In genomic region chr2:132670961-132671781, GRCh38 we compare ENCODE assay signal across 8 cellular contexts. TPM values are rescaled to one million over a fixed set of nuclear protein-coding genes. Genes with fewer than 3 reads are reported as not detected.
DNase-seq lines count a peak whose midpoint lies in the region; ATAC-seq and TF ChIP-seq lines count a peak whose summit lies in the region.

No MANE protein-coding gene starts in this region.

- 11% methylated on average over 30 of the region's 30 CpGs for WGBS in urinary bladder

- no peak for TF ChIP-seq CTCF in cardiac fibroblast (IDR thresholded peaks at IDR 0.05; ENCODE audit: low read depth, low read length)
- no peak for TF ChIP-seq CTCF in lower lobe of right lung (IDR thresholded peaks at IDR 0.05)

- no peak overlapping the region for H3K27ac ChIP-seq in lower lobe of right lung
- H3K27ac ChIP-seq in urinary bladder (ENCODE audit: low read depth), result no peak overlapping the region

- no peaks in the 10 kb centered on the region for H3K9me3 ChIP-seq in lower lobe of right lung

- no peak for DNase-seq in activated naive CD8-positive, alpha-beta T cell treated with anti-CD3 and anti-CD28 coated beads, Interleukin-2, amount 10 ng/mL, durations not matched to agents 7 days and 5 days
- DNase-seq in activated naive CD8-positive, alpha-beta T cell treated with anti-CD3 and anti-CD28 coated beads for 36 hours, result no peak
- peak; percentile 67 to 90 for DNase-seq in cardiac fibroblast (ENCODE audit: low read depth in 2 of 2)
- no peak for DNase-seq in lower lobe of right lung
- DNase-seq in NOMO-1 treated with DMSO at 0.1 percent for 48 hours (lab: John Stamatoyannopoulos, UW; ENCODE audit: unreplicated experiment), result no peak

- no peaks in the 10 kb centered on the region for H3K9me3 Mint-ChIP-seq in activated naive CD8-positive, alpha-beta T cell treated with anti-CD3 and anti-CD28 coated beads, Interleukin-2, amount 10 ng/mL, durations not matched to agents 7 days and 5 days
- H3K9me3 Mint-ChIP-seq in activated naive CD8-positive, alpha-beta T cell treated with anti-CD3 and anti-CD28 coated beads for 36 hours, result no peaks in the 10 kb centered on the region

- ATAC-seq in activated naive CD8-positive, alpha-beta T cell treated with anti-CD3 and anti-CD28 coated beads, Interleukin-2, amount 10 ng/mL, durations not matched to agents 7 days and 5 days (ENCODE audit: low read depth), result no peak
- peak in 1 of 2 donors; percentile 10 for ATAC-seq in lower lobe of right lung
- no peak for ATAC-seq in GM21619 (IDR thresholded peaks at IDR 0.05; ENCODE audit: unreplicated experiment)
- no peak for ATAC-seq in GM18861 (IDR thresholded peaks at IDR 0.05; ENCODE audit: unreplicated experiment)

- H3K4me3 ChIP-seq in cardiac fibroblast (replicated peaks in 1 of 2; ENCODE audit: low read depth in 2 of 2, low read length in 2 of 2), result peak overlapping the region; percentile 38 to 56
- peak overlapping the region; percentile 56 for H3K4me3 ChIP-seq in lower lobe of right lung
- H3K4me3 ChIP-seq in urinary bladder (ENCODE audit: low read depth, low read length), result peak overlapping the region; percentile 35

- peaks cover 28% of the 10 kb centered on the region for H3K4me1 ChIP-seq in lower lobe of right lung
- H3K4me1 ChIP-seq in urinary bladder (ENCODE audit: insufficient read depth), result peaks cover 3% of the 10 kb centered on the region

- H3K27me3 Mint-ChIP-seq in activated naive CD8-positive, alpha-beta T cell treated with anti-CD3 and anti-CD28 coated beads, Interleukin-2, amount 10 ng/mL, durations not matched to agents 7 days and 5 days, result peaks cover 37% of the 10 kb centered on the region
- peaks cover 71% of the 10 kb centered on the region for H3K27me3 Mint-ChIP-seq in activated naive CD8-positive, alpha-beta T cell treated with anti-CD3 and anti-CD28 coated beads for 36 hours

- H3K36me3 Mint-ChIP-seq in activated naive CD8-positive, alpha-beta T cell treated with anti-CD3 and anti-CD28 coated beads, Interleukin-2, amount 10 ng/mL, durations not matched to agents 7 days and 5 days, result peaks cover 2% of the 10 kb centered on the region
- peaks cover 3% of the 10 kb centered on the region for H3K36me3 Mint-ChIP-seq in activated naive CD8-positive, alpha-beta T cell treated with anti-CD3 and anti-CD28 coated beads for 36 hours

- H3K36me3 ChIP-seq in lower lobe of right lung (no peaks in the 10 kb centered on the region), urinary bladder (ENCODE audit: insufficient read depth) (no peaks in the 10 kb centered on the region)

- POLR2A ChIA-PET in activated naive CD8-positive, alpha-beta T cell treated with anti-CD3 and anti-CD28 coated beads, Interleukin-2, amount 10 ng/mL, durations not matched to agents 7 days and 5 days (lab: Charles Lee), result no interaction called here

- H3K27me3 ChIP-seq in lower lobe of right lung (ENCODE audit: low read depth), result peaks cover 46% of the 10 kb centered on the region

- intact Hi-C loops in lower lobe of right lung (cut with DNase I), result no loop called here

- no peak overlapping the region for H3K4me3 Mint-ChIP-seq in activated naive CD8-positive, alpha-beta T cell treated with anti-CD3 and anti-CD28 coated beads, Interleukin-2, amount 10 ng/mL, durations not matched to agents 7 days and 5 days
- no peak overlapping the region for H3K4me3 Mint-ChIP-seq in activated naive CD8-positive, alpha-beta T cell treated with anti-CD3 and anti-CD28 coated beads for 36 hours

- H3K27ac Mint-ChIP-seq in activated naive CD8-positive, alpha-beta T cell treated with anti-CD3 and anti-CD28 coated beads, Interleukin-2, amount 10 ng/mL, durations not matched to agents 7 days and 5 days, result peak overlapping the region; percentile 61
- no peak overlapping the region for H3K27ac Mint-ChIP-seq in activated naive CD8-positive, alpha-beta T cell treated with anti-CD3 and anti-CD28 coated beads for 36 hours

- H3K4me1 Mint-ChIP-seq in activated naive CD8-positive, alpha-beta T cell treated with anti-CD3 and anti-CD28 coated beads, Interleukin-2, amount 10 ng/mL, durations not matched to agents 7 days and 5 days, result no peaks in the 10 kb centered on the region
- H3K4me1 Mint-ChIP-seq in activated naive CD8-positive, alpha-beta T cell treated with anti-CD3 and anti-CD28 coated beads for 36 hours, result no peaks in the 10 kb centered on the region

RNA-seq across cellular contexts. Expression of gene LYPD1, which starts 1.2 kb away (rescaled TPM):
- not detected for total RNA-seq in activated naive CD8-positive, alpha-beta T cell treated with anti-CD3 and anti-CD28 coated beads, Interleukin-2, amount 10 ng/mL, durations not matched to agents 7 days and 5 days
- total RNA-seq in activated naive CD8-positive, alpha-beta T cell treated with anti-CD3 and anti-CD28 coated beads for 36 hours, result not detected
- 1.5 TPM for total RNA-seq in lower lobe of right lung
- 0.79 TPM for total RNA-seq in urinary bladder
- 0.46 TPM for polyA plus RNA-seq in urinary bladder

Comparison
In these comparisons a context has a peak if more than half of its experiments do, and no peak if none do; other contexts are left out.
1. DNase-seq: peak in cardiac fibroblast (2 of 2); none in activated naive CD8-positive, alpha-beta T cell treated with anti-CD3 and anti-CD28 coated beads, Interleukin-2, amount 10 ng/mL, durations not matched to agents 7 days and 5 days (single experiment), activated naive CD8-positive, alpha-beta T cell treated with anti-CD3 and anti-CD28 coated beads for 36 hours (single experiment), lower lobe of right lung (single experiment) and NOMO-1 treated with DMSO at 0.1 percent for 48 hours (single experiment).
2. Peak in every context shown above with its lines, with median percentiles within 50 percentile points of each other: H3K4me3 ChIP-seq.